9 cellular contexts compared by ENCODE assay signal in genomic region chr9:136975624-136976023, GRCh38. TPM values are rescaled to one million over a fixed set of nuclear protein-coding genes. Genes with fewer than 3 reads are reported as not detected.
DNase-seq lines count a peak whose midpoint lies in the region; ATAC-seq and TF ChIP-seq lines count a peak whose summit lies in the region.
"Had no signal": no experiment of that assay in that cellular context is flagged by ENCODE, and none has a peak within 500 bp of the region (broad histone marks: within the 10 kb centered on the region; RNA-seq: fewer than 3 reads in every experiment).

No MANE protein-coding gene starts in this region.

- H3K27ac Mint-ChIP-seq in neural crest cell (ENCODE audit: unreplicated experiment) = no peak overlapping the region

- H3K9me3 Mint-ChIP-seq in neural crest cell = no peaks in the 10 kb centered on the region

- peaks cover 7% of the 10 kb centered on the region for H3K27me3 Mint-ChIP-seq in neural crest cell (ENCODE audit: low read depth)

- DNase-seq in Daoy (ENCODE audit: low read depth) (peak; percentile 80), NCI-H69 (lab: John Stamatoyannopoulos, UW) (peak; percentile 39), neural crest cell (ENCODE audit: low read depth, low spot score) (no peak), OCI-M2 (lab: John Stamatoyannopoulos, UW; ENCODE audit: unreplicated experiment) (no peak), HK-2 (ENCODE audit: unreplicated experiment) (no peak), NCI-H1417 treated with DMSO at 0.1 percent for 48 hours (lab: John Stamatoyannopoulos, UW) (no peak)
- DNase-seq: left colon had no signal

- H3K27ac ChIP-seq in cingulate gyrus (ENCODE audit: low read depth, low read length) = peak overlapping the region; percentile 99

- peak; percentile 21 for TF ChIP-seq CTCF in neural crest cell (conservative IDR thresholded peaks at IDR 0.05)

- ATAC-seq in HG02870 (IDR thresholded peaks at IDR 0.05; ENCODE audit: unreplicated experiment) = no peak

- no peaks in the 10 kb centered on the region for H3K36me3 Mint-ChIP-seq in neural crest cell (ENCODE audit: low read depth)

- peaks cover 2% of the 10 kb centered on the region for H3K4me1 Mint-ChIP-seq in neural crest cell

- H3K4me3 Mint-ChIP-seq in neural crest cell = no peak overlapping the region

RNA-seq across cellular contexts. Expression of gene PTGDS, which starts 1.7 kb away (rescaled TPM):
- total RNA-seq in Daoy (2014; rRNA removed; shearing (Covaris generic)) = not detected in 2 replicates
- not detected in 2 replicates for total RNA-seq in neural crest cell

RNA-seq across cellular contexts. Expression of gene LCNL1, which starts 7.2 kb away (rescaled TPM):
- total RNA-seq in Daoy (2014; rRNA removed; shearing (Covaris generic)) = not detected in 2 replicates
- not detected in 2 replicates for total RNA-seq in neural crest cell

RNA-seq across cellular contexts. Expression of gene PAXX, which starts 16.6 kb away (rescaled TPM):
- 60.5 and 66.9 TPM in 2 replicates for total RNA-seq in Daoy (2014; rRNA removed; shearing (Covaris generic))
- 82.6 and 84.9 TPM in 2 replicates for total RNA-seq in neural crest cell

RNA-seq across cellular contexts. Expression of gene CLIC3, which starts 20.7 kb away (rescaled TPM):
- total RNA-seq in Daoy (2014; rRNA removed; shearing (Covaris generic)) = 0.18 and 3.9 TPM in 2 replicates
- total RNA-seq in neural crest cell = not detected in 2 replicates

RNA-seq across cellular contexts. Expression of gene LCN12, which starts 23.6 kb away (rescaled TPM):
- total RNA-seq in Daoy (2014; rRNA removed; shearing (Covaris generic)) = not detected in 2 replicates
- total RNA-seq in neural crest cell = 0.50 and 1.1 TPM in 2 replicates

Comparison
In these comparisons a context has a peak if more than half of its experiments do, and no peak if none do; other contexts are left out.
1. DNase-seq: peak in Daoy (single experiment) and NCI-H69 (single experiment); none in neural crest cell (single experiment), OCI-M2 (single experiment), HK-2 (single experiment) and NCI-H1417 treated with DMSO at 0.1 percent for 48 hours (single experiment).